13 cellular contexts compared by ENCODE assay signal in genomic region chr4:39348371-39349265, GRCh38. TPM values are rescaled to one million over a fixed set of nuclear protein-coding genes. Genes with fewer than 3 reads are reported as not detected.
DNase-seq lines count a peak whose midpoint lies in the region; ATAC-seq, FAIRE-seq and TF ChIP-seq lines count a peak whose summit lies in the region.
"Had no signal": no experiment of that assay in that cellular context is flagged by ENCODE, and none has a peak within 500 bp of the region (broad histone marks: within the 10 kb centered on the region; RNA-seq: fewer than 3 reads in every experiment).

No MANE protein-coding gene starts in this region.

- no peak overlapping the region for H3K9ac ChIP-seq in GM23248
- no peak overlapping the region for H3K9ac ChIP-seq in keratinocyte (ENCODE audit: control insufficient read depth, extremely low read depth, insufficient read depth, low read length)

- H3K36me3 Mint-ChIP-seq in CD14-positive monocyte (peaks cover 34 to 52% of the 10 kb centered on the region in 2 donors), nephron progenitor cell (ENCODE audit: low read depth) (peaks cover 73% of the 10 kb centered on the region)

- H3K4me1 Mint-ChIP-seq in CD14-positive monocyte (peaks cover 10% of the 10 kb centered on the region), nephron progenitor cell (peaks cover 15% of the 10 kb centered on the region)

- H2AFZ ChIP-seq in GM23248 = no peak overlapping the region
- H2AFZ ChIP-seq in keratinocyte (ENCODE audit: control insufficient read depth, low read length) = no peak overlapping the region

- H3K9me3 ChIP-seq in GM23248 (ENCODE audit: low read depth) (no peaks in the 10 kb centered on the region), keratinocyte (ENCODE audit: control insufficient read depth, low read depth, low read length) (no peaks in the 10 kb centered on the region), prostate gland (no peaks in the 10 kb centered on the region)
- H3K9me3 ChIP-seq: right lobe of liver had no signal

- H3K36me3 ChIP-seq in GM23248 (ENCODE audit: low read depth) (peaks cover 22% of the 10 kb centered on the region), keratinocyte (ENCODE audit: control insufficient read depth in 2 of 2, extremely low read depth in 1 of 2, insufficient read depth in 2 of 2, low read length in 2 of 2) (peaks cover 0 to 2% of the 10 kb centered on the region in 2 experiments), prostate gland (no peaks in the 10 kb centered on the region)

- no peak for ATAC-seq in GM21390 (IDR thresholded peaks at IDR 0.05; ENCODE audit: unreplicated experiment)
- ATAC-seq: heart left ventricle had no signal

- in situ Hi-C loops in GM23248 (cut with MboI) = no loop called here

- no peak for DNase-seq in CD14-positive monocyte (ENCODE audit: low spot score)
- DNase-seq in GM23248 = peak; percentile 19
- peak; percentile 47 to 53 for DNase-seq in activated T-cell treated with anti-CD3 and anti-CD28 coated beads, Interleukin-2, amount 50 U/mL, for 48 hours
- DNase-seq in keratinocyte (ENCODE audit: low read depth, low spot score) = no peak
- no peak for DNase-seq in nephron progenitor cell
- no peak for DNase-seq in hypothalamus (lab: John Stamatoyannopoulos, UW)
- no peak for DNase-seq in prostate gland (ENCODE audit: low spot score)
- DNase-seq: heart left ventricle, mesendoderm, NCI-H345, right lobe of liver had no signal

- H3K9me3 Mint-ChIP-seq in CD14-positive monocyte (peaks cover 0 to 8% (median 3%) of the 10 kb centered on the region in 7 donors), nephron progenitor cell (peaks cover 18% of the 10 kb centered on the region)

- TF ChIP-seq POLR2A in prostate gland (IDR thresholded peaks at IDR 0.05) = no peak

- peak; percentile 63 for FAIRE-seq in keratinocyte (lab: Jason Lieb, UNC)

- H3K79me2 ChIP-seq in GM23248 (ENCODE audit: insufficient read depth) = peaks cover 94% of the 10 kb centered on the region
- H3K79me2 ChIP-seq in keratinocyte (ENCODE audit: control insufficient read depth, insufficient read depth, low read length) = peaks cover 58% of the 10 kb centered on the region

- no peak for TF ChIP-seq CTCF in CD14-positive monocyte (IDR thresholded peaks at IDR 0.05)
- no peak for TF ChIP-seq CTCF in keratinocyte (optimal IDR thresholded peaks at IDR 0.05 in 1 of 3, IDR thresholded peaks at IDR 0.05 in 1 of 3, conservative IDR thresholded peaks at IDR 0.05 in 1 of 3; ENCODE audit: extremely low read depth in 1 of 3, insufficient read depth in 2 of 3, low read length in 3 of 3)
- TF ChIP-seq CTCF in nephron progenitor cell (IDR thresholded peaks at IDR 0.05) = no peak
- no peak for TF ChIP-seq CTCF in prostate gland (IDR thresholded peaks at IDR 0.05)

- H3K4me1 ChIP-seq in GM23248 (ENCODE audit: insufficient read depth) (peaks cover 15% of the 10 kb centered on the region), keratinocyte (ENCODE audit: control insufficient read depth, extremely low read depth, insufficient read depth, low read length) (peaks cover 15% of the 10 kb centered on the region), prostate gland (replicated peaks) (no peaks in the 10 kb centered on the region)

- H3K27me3 Mint-ChIP-seq in CD14-positive monocyte (ENCODE audit: low read depth in 3 of 3) (no peaks in the 10 kb centered on the region), nephron progenitor cell (ENCODE audit: low read depth, poor library complexity) (no peaks in the 10 kb centered on the region)

- H3K27ac ChIP-seq in GM23248 (no peak overlapping the region), keratinocyte (ENCODE audit: control insufficient read depth, insufficient read depth, low read length) (no peak overlapping the region), prostate gland (no peak overlapping the region)
- H3K27ac ChIP-seq: heart left ventricle had no signal

- H3K27me3 ChIP-seq in GM23248 (replicated peaks; ENCODE audit: insufficient read depth) (no peaks in the 10 kb centered on the region), keratinocyte (ENCODE audit: control insufficient read depth, extremely low read depth, insufficient read depth, low read length) (no peaks in the 10 kb centered on the region), prostate gland (replicated peaks; ENCODE audit: insufficient read depth) (no peaks in the 10 kb centered on the region)
- H3K27me3 ChIP-seq: heart left ventricle, right lobe of liver had no signal

- peaks cover 14% of the 10 kb centered on the region for H3F3A ChIP-seq in GM23248 (ENCODE audit: insufficient read depth)

- WGBS in GM23248 (ENCODE audit: low coverage in 1 of 2, low lambda C conversion rate in 2 of 2, missing lambda C conversion rate in 2 of 2), 2 experiments = 98% methylated on average over 3 of the region's 3 CpGs
- WGBS in prostate gland = 96% methylated on average over 3 of the region's 3 CpGs

- dilution Hi-C loops in keratinocyte (cut with MboI; ENCODE audit: extremely low pct_ligation_motif_present, low sequenced_read_pairs) = no loop called here

- H3K4me3 Mint-ChIP-seq in CD14-positive monocyte = no peak overlapping the region
- H3K4me3 Mint-ChIP-seq in nephron progenitor cell = no peak overlapping the region

- H3K4me2 ChIP-seq in GM23248 (ENCODE audit: unreplicated experiment) = no peak overlapping the region
- H3K4me2 ChIP-seq in keratinocyte (ENCODE audit: control insufficient read depth, extremely low read depth, insufficient read depth, low read depth, low read length) = no peak overlapping the region

- no peaks in the 10 kb centered on the region for H3K9me2 ChIP-seq in GM23248 (ENCODE audit: insufficient read depth)

- intact Hi-C loops in CD14-positive monocyte (cut with micrococcal nuclease) = no loop called here
- intact Hi-C loops in prostate gland (cut with DNase I) = no loop called here

- peak overlapping the region in 5 of 7 donors; percentile 5 to 72 (median 56) for H3K27ac Mint-ChIP-seq in CD14-positive monocyte
- H3K27ac Mint-ChIP-seq in nephron progenitor cell = no peak overlapping the region

- H3K4me3 ChIP-seq in GM23248 (no peak overlapping the region), keratinocyte (ENCODE audit: control insufficient read depth in 2 of 3, extremely low read depth in 1 of 3, insufficient read depth in 2 of 3, low read depth in 1 of 3, low read length in 3 of 3) (no peak overlapping the region), prostate gland (no peak overlapping the region)
- H3K4me3 ChIP-seq: heart left ventricle, right lobe of liver had no signal

- H4K20me1 ChIP-seq in GM23248 (ENCODE audit: insufficient read depth) (no peaks in the 10 kb centered on the region), keratinocyte (ENCODE audit: control insufficient read depth, extremely low read depth, insufficient read depth, low read length) (no peaks in the 10 kb centered on the region)

- H3K9me1 ChIP-seq in keratinocyte (ENCODE audit: control insufficient read depth, extremely low read depth, insufficient read depth, low read length) = no peaks in the 10 kb centered on the region

RNA-seq across cellular contexts. Expression of gene RFC1, which starts 17.5 kb away (rescaled TPM):
- 10 to 100 TPM in 1 of 2 donors, 1 to 10 TPM in 1; 8.7 to 15.0 TPM for polyA plus RNA-seq in CD14-positive monocyte
- total RNA-seq in GM23248 (2014; rRNA removed; shearing (Covaris generic)) = 35.3 and 46.3 TPM in 2 replicates
- 35.3 and 39.5 TPM in 2 replicates for polyA plus RNA-seq in GM23248 (2016; fragmentation: Nextera tagmentation; extraction: Ambion mirVana)
- polyA plus RNA-seq in keratinocyte = 9.5 to 28.3 TPM (median 17.4 TPM) in 3 replicates
- 65.7 TPM for polyA plus RNA-seq in keratinocyte (2011; ENCODE audit: low read depth)
- polyA plus RNA-seq in keratinocyte (2011; cell fraction: cytosol; rRNA removed) = 23.8 and 39.7 TPM in 2 replicates
- 23.2 and 29.8 TPM in 2 replicates for polyA plus RNA-seq in keratinocyte (2011; cell fraction: nucleus; rRNA removed)
- 13.5 and 22.7 TPM in 2 replicates for polyA plus RNA-seq in keratinocyte (2012; ENCODE audit: low replicate concordance)
- polyA minus RNA-seq in keratinocyte = 9.9 to 45.1 TPM (median 17.8 TPM) in 3 replicates
- 24.9 TPM for polyA minus RNA-seq in keratinocyte (2011; cell fraction: cytosol; rRNA and poly(A)+ RNA removed)
- 18.4 and 28.2 TPM in 2 replicates for polyA minus RNA-seq in keratinocyte (2011; cell fraction: nucleus; rRNA and poly(A)+ RNA removed)
- total RNA-seq in prostate gland = 10 to 100 TPM; 27.7 to 33.3 TPM

RNA-seq across cellular contexts. Expression of gene KLB, which starts 58.1 kb away (rescaled TPM):
- polyA plus RNA-seq in CD14-positive monocyte = not detected
- total RNA-seq in GM23248 (2014; rRNA removed; shearing (Covaris generic)) = not detected in 2 replicates
- not detected in 2 replicates for polyA plus RNA-seq in GM23248 (2016; fragmentation: Nextera tagmentation; extraction: Ambion mirVana)
- polyA plus RNA-seq in keratinocyte = 0.03 TPM in 1 of 3 replicates, not detected in the others
- polyA plus RNA-seq in keratinocyte (2011; ENCODE audit: low read depth) = not detected
- not detected in 2 replicates for polyA plus RNA-seq in keratinocyte (2011; cell fraction: cytosol; rRNA removed)
- 0.01 TPM in 1 of 2 replicates, not detected in the other for polyA plus RNA-seq in keratinocyte (2011; cell fraction: nucleus; rRNA removed)
- polyA plus RNA-seq in keratinocyte (2012; ENCODE audit: low replicate concordance) = 0.03 and 0.11 TPM in 2 replicates
- polyA minus RNA-seq in keratinocyte = not detected in 3 replicates
- not detected for polyA minus RNA-seq in keratinocyte (2011; cell fraction: cytosol; rRNA and poly(A)+ RNA removed)
- polyA minus RNA-seq in keratinocyte (2011; cell fraction: nucleus; rRNA and poly(A)+ RNA removed) = not detected in 2 replicates
- total RNA-seq in prostate gland = under 1 TPM; 0.23 to 0.34 TPM
- total RNA-seq: Daoy had no signal

Comparison
In these comparisons a context has a peak if more than half of its experiments do, and no peak if none do; other contexts are left out.
1. DNase-seq: peak in GM23248 (single experiment) and activated T-cell treated with anti-CD3 and anti-CD28 coated beads, Interleukin-2, amount 50 U/mL, for 48 hours (2 of 2); none in CD14-positive monocyte (single experiment), keratinocyte (single experiment), nephron progenitor cell (single experiment), hypothalamus (0 of 51) and prostate gland (single experiment).